In genomic region chr9:129258124-129258822, GRCh38 we compare ENCODE assay signal across 8 cellular contexts.
DNase-seq lines count a peak whose midpoint lies in the region; ATAC-seq and TF ChIP-seq lines count a peak whose summit lies in the region.

No MANE protein-coding gene starts in this region.

- H4K8ac ChIP-seq in mesendoderm (ENCODE audit: low read depth, low read length), result no peak overlapping the region

- no peak for ATAC-seq in HG02642 (IDR thresholded peaks at IDR 0.05; ENCODE audit: poor library complexity, unreplicated experiment)

- no peak overlapping the region for H3K4ac ChIP-seq in mesendoderm (ENCODE audit: low read depth, low read length)

- H2AK5ac ChIP-seq in mesendoderm (ENCODE audit: low read length), result no peak overlapping the region

- no peak overlapping the region for H3K9ac ChIP-seq in mesendoderm (ENCODE audit: low read length)

- no peak overlapping the region for H3K56ac ChIP-seq in mesendoderm (ENCODE audit: low read length)

- no CpG with 5 or more reads among the region's 62 CpGs for WGBS in mesendoderm (ENCODE audit: extremely low coverage, insufficient coverage, low lambda C conversion rate)

- H3K27ac ChIP-seq in mesendoderm (ENCODE audit: low read depth, low read length), result no peak overlapping the region

- no peaks in the 10 kb centered on the region for H3K9me3 Mint-ChIP-seq in endothelial cell (ENCODE audit: unreplicated experiment)

- H2BK15ac ChIP-seq in mesendoderm (replicated peaks; ENCODE audit: low read depth), result no peak overlapping the region

- H2BK5ac ChIP-seq in mesendoderm (ENCODE audit: low read length), result no peak overlapping the region

- DNase-seq in NCI-H345 (lab: John Stamatoyannopoulos, UW) (peak; percentile 86), NCI-H345 treated with DMSO at 0.1 percent for 48 hours (lab: John Stamatoyannopoulos, UW; ENCODE audit: unreplicated experiment) (no peak), NCI-H526 (lab: John Stamatoyannopoulos, UW) (peak; percentile 54 to 95), activated T-cell treated with anti-CD3 and anti-CD28 coated beads for 24 hours (ENCODE audit: low read depth) (peak; percentile 86), endothelial cell (ENCODE audit: low spot score) (peak; percentile 96), mesendoderm (peak; percentile 98)
- DNase-seq in stimulated activated CD8-positive, alpha-beta memory T cell treated with anti-CD3 and anti-CD28 coated beads, Interleukin-12 subunit alpha, Interleukin-12 subunit beta, amount 100 ng/mL, for 24 hours (ENCODE audit: extremely low read depth), result peak; percentile 73

- no peaks in the 10 kb centered on the region for H3K27me3 ChIP-seq in mesendoderm (ENCODE audit: insufficient read depth, low read length, poor library complexity)

- H3K4me3 Mint-ChIP-seq in endothelial cell (ENCODE audit: unreplicated experiment), result no peak overlapping the region

- H3K4me2 ChIP-seq in mesendoderm (ENCODE audit: low read length), result peak overlapping the region; percentile 16

- no peak overlapping the region for H2BK120ac ChIP-seq in mesendoderm (ENCODE audit: low read depth, low read length)

- no peak overlapping the region for H3K23ac ChIP-seq in mesendoderm (ENCODE audit: low read length)

- no peak overlapping the region for H4K5ac ChIP-seq in mesendoderm (ENCODE audit: low read length)

- no peak overlapping the region for H3K4me3 ChIP-seq in mesendoderm (ENCODE audit: low read length)

- H3K79me2 ChIP-seq in mesendoderm (ENCODE audit: control insufficient read depth, insufficient read depth, low read length), result no peaks in the 10 kb centered on the region

- H3K79me1 ChIP-seq in mesendoderm (ENCODE audit: low read length), result no peaks in the 10 kb centered on the region

- no peak for TF ChIP-seq CTCF in endothelial cell (IDR thresholded peaks at IDR 0.05; ENCODE audit: unreplicated experiment)

- no peaks in the 10 kb centered on the region for H3K36me3 Mint-ChIP-seq in endothelial cell (ENCODE audit: low read depth, unreplicated experiment)

- H3K27ac Mint-ChIP-seq in endothelial cell (ENCODE audit: unreplicated experiment), result no peak overlapping the region

- peaks cover 17% of the 10 kb centered on the region for H3K27me3 Mint-ChIP-seq in endothelial cell (ENCODE audit: unreplicated experiment)

- no peaks in the 10 kb centered on the region for H3K36me3 ChIP-seq in mesendoderm (ENCODE audit: control insufficient read depth, insufficient read depth, low read length)

- H3K4me1 Mint-ChIP-seq in endothelial cell (ENCODE audit: unreplicated experiment), result peaks cover 22% of the 10 kb centered on the region

- H3K18ac ChIP-seq in mesendoderm (ENCODE audit: low read length), result no peak overlapping the region

- H3K4me1 ChIP-seq in mesendoderm (ENCODE audit: control insufficient read depth, low read depth, low read length), result no peaks in the 10 kb centered on the region
